In the genomic region with DNA sequence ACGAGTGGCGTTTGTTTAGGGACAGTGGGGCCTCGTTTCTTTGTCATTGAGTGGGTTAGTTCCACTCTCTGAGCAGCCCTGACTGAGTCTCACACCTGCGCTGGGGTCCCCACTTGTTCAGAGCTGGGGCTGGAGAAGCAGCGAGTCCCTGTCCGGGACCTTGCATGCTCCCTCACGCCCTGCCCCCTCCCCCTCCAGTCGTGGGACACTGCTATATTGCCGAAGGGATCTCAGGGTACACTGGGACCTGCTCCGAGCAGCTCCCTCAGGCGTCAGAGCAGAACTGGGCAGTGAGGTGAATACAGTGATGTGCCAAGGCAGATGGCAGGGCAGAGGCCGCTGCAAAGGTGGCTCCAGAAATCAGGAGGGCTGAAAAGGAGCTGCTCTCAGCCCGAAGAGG, we compare ENCODE assay signal across 7 cellular contexts. TPM values are rescaled to one million over a fixed set of nuclear protein-coding genes. Genes with fewer than 3 reads are reported as not detected.
DNase-seq lines count a peak whose midpoint lies in the region; ATAC-seq lines count a peak whose summit lies in the region.

No MANE protein-coding gene starts in this region.

- POLR2A ChIA-PET in activated naive CD8-positive, alpha-beta T cell treated with anti-CD3 and anti-CD28 coated beads, Interleukin-2, amount 10 ng/mL, durations not matched to agents 7 days and 5 days (lab: Charles Lee), result interaction anchor here (0.5 to 7.8 kb wide), 9 partner anchors 22 to 98 kb away, joined by 3 to 104 read pairs (median 7); partner anchors contain the start of gene KLF13

- peak; percentile 12 for ATAC-seq in GM19438 (IDR thresholded peaks at IDR 0.05; ENCODE audit: low read depth, unreplicated experiment)
- ATAC-seq in HG02981 (IDR thresholded peaks at IDR 0.05; ENCODE audit: unreplicated experiment), result peak; percentile 7
- ATAC-seq in activated naive CD8-positive, alpha-beta T cell treated with anti-CD3 and anti-CD28 coated beads, Interleukin-2, amount 10 ng/mL, durations not matched to agents 7 days and 5 days (ENCODE audit: low read depth), result peak; percentile 29
- peak; percentile 6 for ATAC-seq in stimulated activated effector memory CD8-positive, alpha-beta T cell treated with anti-CD3 and anti-CD28 coated beads, Interleukin-12 subunit alpha, Interleukin-12 subunit beta, amount 100 ng/mL, for 72 hours

- H3K36me3 Mint-ChIP-seq in activated naive CD8-positive, alpha-beta T cell treated with anti-CD3 and anti-CD28 coated beads, Interleukin-2, amount 10 ng/mL, durations not matched to agents 7 days and 5 days, result no peaks in the 10 kb centered on the region
- peaks cover 6% of the 10 kb centered on the region for H3K36me3 Mint-ChIP-seq in stimulated activated effector memory CD8-positive, alpha-beta T cell treated with anti-CD3 and anti-CD28 coated beads, Interleukin-12 subunit alpha, Interleukin-12 subunit beta, amount 100 ng/mL, for 72 hours

- peak overlapping the region; percentile 84 for H3K4me3 Mint-ChIP-seq in activated naive CD8-positive, alpha-beta T cell treated with anti-CD3 and anti-CD28 coated beads, Interleukin-2, amount 10 ng/mL, durations not matched to agents 7 days and 5 days
- peak overlapping the region; percentile 66 for H3K4me3 Mint-ChIP-seq in stimulated activated effector memory CD8-positive, alpha-beta T cell treated with anti-CD3 and anti-CD28 coated beads, Interleukin-12 subunit alpha, Interleukin-12 subunit beta, amount 100 ng/mL, for 72 hours

- peak overlapping the region; percentile 99 for H3K27ac Mint-ChIP-seq in activated naive CD8-positive, alpha-beta T cell treated with anti-CD3 and anti-CD28 coated beads, Interleukin-2, amount 10 ng/mL, durations not matched to agents 7 days and 5 days
- H3K27ac Mint-ChIP-seq in stimulated activated effector memory CD8-positive, alpha-beta T cell treated with anti-CD3 and anti-CD28 coated beads, Interleukin-12 subunit alpha, Interleukin-12 subunit beta, amount 100 ng/mL, for 72 hours, result peak overlapping the region; percentile 68

- H3K27me3 Mint-ChIP-seq in activated naive CD8-positive, alpha-beta T cell treated with anti-CD3 and anti-CD28 coated beads, Interleukin-2, amount 10 ng/mL, durations not matched to agents 7 days and 5 days, result no peaks in the 10 kb centered on the region

- peaks cover 74% of the 10 kb centered on the region for H3K4me1 Mint-ChIP-seq in activated naive CD8-positive, alpha-beta T cell treated with anti-CD3 and anti-CD28 coated beads, Interleukin-2, amount 10 ng/mL, durations not matched to agents 7 days and 5 days
- H3K4me1 Mint-ChIP-seq in stimulated activated effector memory CD8-positive, alpha-beta T cell treated with anti-CD3 and anti-CD28 coated beads, Interleukin-12 subunit alpha, Interleukin-12 subunit beta, amount 100 ng/mL, for 72 hours, result peaks cover 66% of the 10 kb centered on the region

- H3K9me3 Mint-ChIP-seq in activated naive CD8-positive, alpha-beta T cell treated with anti-CD3 and anti-CD28 coated beads, Interleukin-2, amount 10 ng/mL, durations not matched to agents 7 days and 5 days, result no peaks in the 10 kb centered on the region
- H3K9me3 Mint-ChIP-seq in stimulated activated effector memory CD8-positive, alpha-beta T cell treated with anti-CD3 and anti-CD28 coated beads, Interleukin-12 subunit alpha, Interleukin-12 subunit beta, amount 100 ng/mL, for 72 hours, result no peaks in the 10 kb centered on the region

- no peak for DNase-seq in activated naive CD8-positive, alpha-beta T cell treated with anti-CD3 and anti-CD28 coated beads, Interleukin-2, amount 10 ng/mL, durations not matched to agents 7 days and 5 days
- peak in 1 of 2 donors; percentile 2 for DNase-seq in stimulated activated effector memory CD8-positive, alpha-beta T cell treated with anti-CD3 and anti-CD28 coated beads, Interleukin-12 subunit alpha, Interleukin-12 subunit beta, amount 100 ng/mL, for 72 hours (ENCODE audit: low spot score in 2 of 2)
- DNase-seq in activated effector memory CD4-positive, alpha-beta T cell treated with Interleukin-2 at 50 U/mL for 16 hours, result no peak
- DNase-seq in NCI-H2029 treated with DMSO at 0.1 percent for 48 hours (lab: John Stamatoyannopoulos, UW), result no peak
- no peak for DNase-seq in effector CD4-positive, alpha-beta T cell

RNA-seq across cellular contexts. Expression of gene KLF13, which starts 59.9 kb away (rescaled TPM):
- total RNA-seq in activated naive CD8-positive, alpha-beta T cell treated with anti-CD3 and anti-CD28 coated beads, Interleukin-2, amount 10 ng/mL, durations not matched to agents 7 days and 5 days, result 100 to 1,000 TPM; 230 to 252 TPM
